ENCODE assay signal across 8 cellular contexts in the genomic region with DNA sequence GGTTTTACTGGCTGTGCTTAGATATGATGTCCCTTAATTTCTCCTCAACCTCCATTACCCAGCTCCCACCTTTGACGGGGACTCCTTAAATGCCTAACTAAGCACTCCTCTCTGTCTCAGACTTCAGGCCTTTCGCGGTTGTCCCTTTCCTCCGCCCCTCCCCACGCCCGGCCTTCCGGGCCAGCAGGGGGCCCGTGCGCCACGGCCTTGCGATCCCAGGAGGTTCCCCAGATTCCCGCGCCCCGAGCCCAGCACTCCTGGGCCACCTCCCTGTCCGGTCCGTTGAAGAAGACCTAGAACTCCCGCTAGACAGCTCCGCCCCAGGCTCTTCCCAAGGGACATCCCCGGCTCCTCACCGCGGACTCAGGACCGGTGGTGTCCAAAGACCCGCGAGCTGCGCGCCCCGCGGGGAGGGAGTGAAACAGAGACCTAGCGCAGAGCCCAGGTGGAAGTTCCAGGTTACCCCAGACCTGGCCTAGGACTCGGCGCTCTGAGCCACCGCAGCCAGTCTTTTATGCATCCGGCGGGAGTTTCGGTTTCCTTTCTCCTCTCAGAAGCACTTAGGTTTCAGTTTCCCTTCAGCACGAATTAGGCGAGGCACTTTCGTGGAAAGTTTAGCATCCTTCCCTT. TPM values are rescaled to one million over a fixed set of nuclear protein-coding genes. Genes with fewer than 3 reads are reported as not detected.
A peak's percentile ranks its signal among the peaks of the same experiment; 100 is the strongest.
DNase-seq lines count a peak whose midpoint lies in the region; ATAC-seq and TF ChIP-seq lines count a peak whose summit lies in the region.

A gene with protein sequence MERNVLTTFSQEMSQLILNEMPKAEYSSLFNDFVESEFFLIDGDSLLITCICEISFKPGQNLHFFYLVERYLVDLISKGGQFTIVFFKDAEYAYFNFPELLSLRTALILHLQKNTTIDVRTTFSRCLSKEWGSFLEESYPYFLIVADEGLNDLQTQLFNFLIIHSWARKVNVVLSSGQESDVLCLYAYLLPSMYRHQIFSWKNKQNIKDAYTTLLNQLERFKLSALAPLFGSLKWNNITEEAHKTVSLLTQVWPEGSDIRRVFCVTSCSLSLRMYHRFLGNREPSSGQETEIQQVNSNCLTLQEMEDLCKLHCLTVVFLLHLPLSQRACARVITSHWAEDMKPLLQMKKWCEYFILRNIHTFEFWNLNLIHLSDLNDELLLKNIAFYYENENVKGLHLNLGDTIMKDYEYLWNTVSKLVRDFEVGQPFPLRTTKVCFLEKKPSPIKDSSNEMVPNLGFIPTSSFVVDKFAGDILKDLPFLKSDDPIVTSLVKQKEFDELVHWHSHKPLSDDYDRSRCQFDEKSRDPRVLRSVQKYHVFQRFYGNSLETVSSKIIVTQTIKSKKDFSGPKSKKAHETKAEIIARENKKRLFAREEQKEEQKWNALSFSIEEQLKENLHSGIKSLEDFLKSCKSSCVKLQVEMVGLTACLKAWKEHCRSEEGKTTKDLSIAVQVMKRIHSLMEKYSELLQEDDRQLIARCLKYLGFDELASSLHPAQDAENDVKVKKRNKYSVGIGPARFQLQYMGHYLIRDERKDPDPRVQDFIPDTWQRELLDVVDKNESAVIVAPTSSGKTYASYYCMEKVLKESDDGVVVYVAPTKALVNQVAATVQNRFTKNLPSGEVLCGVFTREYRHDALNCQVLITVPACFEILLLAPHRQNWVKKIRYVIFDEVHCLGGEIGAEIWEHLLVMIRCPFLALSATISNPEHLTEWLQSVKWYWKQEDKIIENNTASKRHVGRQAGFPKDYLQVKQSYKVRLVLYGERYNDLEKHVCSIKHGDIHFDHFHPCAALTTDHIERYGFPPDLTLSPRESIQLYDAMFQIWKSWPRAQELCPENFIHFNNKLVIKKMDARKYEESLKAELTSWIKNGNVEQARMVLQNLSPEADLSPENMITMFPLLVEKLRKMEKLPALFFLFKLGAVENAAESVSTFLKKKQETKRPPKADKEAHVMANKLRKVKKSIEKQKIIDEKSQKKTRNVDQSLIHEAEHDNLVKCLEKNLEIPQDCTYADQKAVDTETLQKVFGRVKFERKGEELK (N-terminal part only) (minus strand): TSS at position 487 of the 630 bp plus-strand sequence. CDS start 7,493 bp downstream, outside the sequence.

- ATAC-seq in GM21447 (IDR thresholded peaks at IDR 0.05; ENCODE audit: unreplicated experiment) (peak; percentile 98), foreskin keratinocyte (peak; percentile 90)

- H3K4me1 ChIP-seq in HUES64 (ENCODE audit: insufficient read depth, low read length) (peaks cover 15% of the 10 kb centered on the region), foreskin keratinocyte (peaks cover 12% of the 10 kb centered on the region), neural progenitor cell (peaks cover 4% of the 10 kb centered on the region)

- no peaks in the 10 kb centered on the region for H3K9me3 ChIP-seq in HUES64 (ENCODE audit: insufficient read depth, low read depth, low read length)
- H3K9me3 ChIP-seq in neural progenitor cell (ENCODE audit: low read depth) = no peaks in the 10 kb centered on the region

- no peaks in the 10 kb centered on the region for H3K36me3 ChIP-seq in HUES64 (ENCODE audit: insufficient read depth, low read length)
- no peaks in the 10 kb centered on the region for H3K36me3 ChIP-seq in neural progenitor cell

- DNase-seq in DMS114 treated with DMSO at 0.1 percent for 48 hours (lab: John Stamatoyannopoulos, UW; ENCODE audit: unreplicated experiment) (peak; percentile 14), RPMI7951 (ENCODE audit: low read depth) (peak; percentile 83), activated gamma-delta T cell treated with Interleukin-2 at 50 U/mL for 16 hours (peak; percentile 74), foreskin keratinocyte (peak; percentile 82 to 92), neural progenitor cell (ENCODE audit: low spot score) (peak; percentile 67), stromal cell of bone marrow (ENCODE audit: low read depth) (peak; percentile 73)

- no peaks in the 10 kb centered on the region for H3K36me3 Mint-ChIP-seq in neural progenitor cell

- under 1% methylated on average over 38 of the region's 38 CpGs for WGBS in HUES64

- no peaks in the 10 kb centered on the region for H4K20me1 ChIP-seq in neural progenitor cell (ENCODE audit: low read depth)

- H3K4me1 Mint-ChIP-seq in neural progenitor cell = peaks cover 18% of the 10 kb centered on the region

- H3K27ac ChIP-seq in HUES64 (ENCODE audit: low read depth, low read length) = peak within 1 kb of the TSS; percentile 76
- H3K27ac ChIP-seq in foreskin keratinocyte = peak within 1 kb of the TSS; percentile 97
- H3K27ac ChIP-seq in neural progenitor cell = no peak within 1 kb of the TSS

- no peaks in the 10 kb centered on the region for H3K79me2 ChIP-seq in neural progenitor cell (ENCODE audit: low read depth)

- peak within 1 kb of the TSS; percentile 78 for H3K27ac Mint-ChIP-seq in neural progenitor cell

- H3K4me3 ChIP-seq in HUES64 (ENCODE audit: low read length) = peak within 1 kb of the TSS; percentile 80
- H3K4me3 ChIP-seq in neural progenitor cell = peak within 1 kb of the TSS; percentile 67

- peaks cover 6% of the 10 kb centered on the region for H3K9me3 Mint-ChIP-seq in neural progenitor cell

- H3K27me3 ChIP-seq in HUES64 (ENCODE audit: insufficient read depth, low read length) = no peaks in the 10 kb centered on the region
- H3K27me3 ChIP-seq in foreskin keratinocyte = no peaks in the 10 kb centered on the region
- peaks cover 8% of the 10 kb centered on the region for H3K27me3 ChIP-seq in neural progenitor cell

- peak within 1 kb of the TSS; percentile 94 for H2AFZ ChIP-seq in neural progenitor cell (replicated peaks)

- no peaks in the 10 kb centered on the region for H3K27me3 Mint-ChIP-seq in neural progenitor cell (ENCODE audit: insufficient read depth, low read depth)

- peak within 1 kb of the TSS; percentile 84 for H3K4me2 ChIP-seq in neural progenitor cell

- H3F3A ChIP-seq in neural progenitor cell (ENCODE audit: low read depth) = peaks cover 6% of the 10 kb centered on the region

- H3K4me3 Mint-ChIP-seq in neural progenitor cell = peak within 1 kb of the TSS; percentile 89

- TF ChIP-seq CTCF in foreskin keratinocyte (conservative IDR thresholded peaks at IDR 0.05) = peak; percentile 58
- TF ChIP-seq CTCF in neural progenitor cell (IDR thresholded peaks at IDR 0.05) = peak; percentile 23

- H3K9ac ChIP-seq in HUES64 (ENCODE audit: low read depth, low read length) (peak within 1 kb of the TSS; percentile 82), neural progenitor cell (peak within 1 kb of the TSS; percentile 49)

RNA-seq across cellular contexts. Expression of the gene that starts here (rescaled TPM):
- 1.3 TPM for polyA plus RNA-seq in HUES64 (2013, experiment 1 of 2)
- polyA plus RNA-seq in HUES64 (2013, experiment 2 of 2) = 2.3 TPM
- 13.9 and 16.1 TPM in 2 replicates for total RNA-seq in RPMI7951 (2014; rRNA removed; shearing (Covaris generic))
- total RNA-seq in foreskin keratinocyte (53.5 and 70.2 TPM in 2 replicates), neural progenitor cell (ENCODE audit: low replicate concordance) (3.3 and 7.8 TPM in 2 replicates)
- 17.5 and 18.1 TPM in 2 replicates for polyA plus RNA-seq in foreskin keratinocyte

Comparison
In these comparisons a context has a peak if more than half of its experiments do, and no peak if none do; other contexts are left out.
1. DNase-seq: peak in every context shown above with its lines; median percentile 87 in foreskin keratinocyte; 83 in RPMI7951; 74 in activated gamma-delta T cell treated with Interleukin-2 at 50 U/mL for 16 hours; 73 in stromal cell of bone marrow; 67 in neural progenitor cell; 14 in DMS114 treated with DMSO at 0.1 percent for 48 hours.